ENCODE assay signal across 6 cellular contexts in genomic region chrX:26958261-26958660, GRCh38.
"Had no signal": no experiment of that assay in that cellular context is flagged by ENCODE, and none has a peak within 500 bp of the region (broad histone marks: within the 10 kb centered on the region; RNA-seq: fewer than 3 reads in every experiment).

No MANE protein-coding gene starts in this region.

- DNase-seq: IMR-90, KBM-7, KG1 had no signal

- ATAC-seq: K562 had no signal

- H3K27ac ChIP-seq: HL-60 had no signal

- FAIRE-seq: HTR-8/SVneo, K562 had no signal

- H3K4me3 ChIP-seq: K562 had no signal
